Comparison of ENCODE assay signal across 10 cellular contexts in genomic region chr2:190891370-190891769, GRCh38.
DNase-seq lines count a peak whose midpoint lies in the region; ATAC-seq lines count a peak whose summit lies in the region.
"Had no signal": no experiment of that assay in that cellular context is flagged by ENCODE, and none has a peak within 500 bp of the region (broad histone marks: within the 10 kb centered on the region; RNA-seq: fewer than 3 reads in every experiment).

No MANE protein-coding gene starts in this region.

- H3K27me3 Mint-ChIP-seq in activated naive CD4-positive, alpha-beta T cell treated with anti-CD3 and anti-CD28 coated beads, Interleukin-2, amount 50 U/mL, for 24 hours = no peaks in the 10 kb centered on the region
- H3K27me3 Mint-ChIP-seq in activated naive CD4-positive, alpha-beta T cell treated with anti-CD3 and anti-CD28 coated beads, Interleukin-2, amount 10 ng/mL, durations not matched to agents 7 days and 5 days = no peaks in the 10 kb centered on the region

- ATAC-seq in HG02884 (IDR thresholded peaks at IDR 0.05; ENCODE audit: unreplicated experiment) = peak; percentile 52
- ATAC-seq in HG02970 (IDR thresholded peaks at IDR 0.05; ENCODE audit: low FRiP score, unreplicated experiment) = no peak

- peak overlapping the region; percentile 18 for H3K27ac ChIP-seq in subcutaneous abdominal adipose tissue (ENCODE audit: low read depth, low read length)
- H3K27ac ChIP-seq: BLaER1 had no signal

- peaks cover 78% of the 10 kb centered on the region for H3K4me1 Mint-ChIP-seq in activated naive CD4-positive, alpha-beta T cell treated with anti-CD3 and anti-CD28 coated beads, Interleukin-2, amount 50 U/mL, for 24 hours
- H3K4me1 Mint-ChIP-seq in activated naive CD4-positive, alpha-beta T cell treated with anti-CD3 and anti-CD28 coated beads, Interleukin-2, amount 10 ng/mL, durations not matched to agents 7 days and 5 days = peaks cover 50% of the 10 kb centered on the region

- CTCF ChIA-PET in activated naive CD4-positive, alpha-beta T cell treated with anti-CD3 and anti-CD28 coated beads, Interleukin-2, amount 10 ng/mL, durations not matched to agents 7 days and 5 days (lab: Charles Lee) = interaction anchor here (1.1 kb wide), 1 partner anchor 133 kb away, joined by 3 read pairs; no protein-coding TSS in a partner anchor

- H3K36me3 Mint-ChIP-seq in activated naive CD4-positive, alpha-beta T cell treated with anti-CD3 and anti-CD28 coated beads, Interleukin-2, amount 50 U/mL, for 24 hours = peaks cover 29% of the 10 kb centered on the region
- H3K36me3 Mint-ChIP-seq in activated naive CD4-positive, alpha-beta T cell treated with anti-CD3 and anti-CD28 coated beads, Interleukin-2, amount 10 ng/mL, durations not matched to agents 7 days and 5 days = peaks cover 27% of the 10 kb centered on the region

- H3K9me3 Mint-ChIP-seq in activated naive CD4-positive, alpha-beta T cell treated with anti-CD3 and anti-CD28 coated beads, Interleukin-2, amount 50 U/mL, for 24 hours = no peaks in the 10 kb centered on the region
- no peaks in the 10 kb centered on the region for H3K9me3 Mint-ChIP-seq in activated naive CD4-positive, alpha-beta T cell treated with anti-CD3 and anti-CD28 coated beads, Interleukin-2, amount 10 ng/mL, durations not matched to agents 7 days and 5 days

- H3K9ac ChIP-seq in subcutaneous abdominal adipose tissue (ENCODE audit: low read length in 5 of 5) = no peak overlapping the region
- H3K9ac ChIP-seq: BLaER1 had no signal

- no peaks in the 10 kb centered on the region for H3K9me3 ChIP-seq in subcutaneous abdominal adipose tissue (ENCODE audit: control insufficient read depth in 5 of 5, low read length in 5 of 5)
- H3K9me3 ChIP-seq: heart left ventricle had no signal

- peak overlapping the region; percentile 62 for H3K4me3 Mint-ChIP-seq in activated naive CD4-positive, alpha-beta T cell treated with anti-CD3 and anti-CD28 coated beads, Interleukin-2, amount 50 U/mL, for 24 hours
- H3K4me3 Mint-ChIP-seq in activated naive CD4-positive, alpha-beta T cell treated with anti-CD3 and anti-CD28 coated beads, Interleukin-2, amount 10 ng/mL, durations not matched to agents 7 days and 5 days = no peak overlapping the region

- H3K27me3 ChIP-seq in subcutaneous abdominal adipose tissue (ENCODE audit: control insufficient read depth in 5 of 5, insufficient read depth in 4 of 5, low read length in 5 of 5) = no peaks in the 10 kb centered on the region
- H3K27me3 ChIP-seq: BLaER1, heart left ventricle had no signal

- no peak overlapping the region for H3K4me3 ChIP-seq in subcutaneous abdominal adipose tissue (ENCODE audit: low read depth in 1 of 5, low read length in 5 of 5)
- H3K4me3 ChIP-seq: BLaER1, heart left ventricle had no signal

- peaks cover 6 to 12% (median 7%) of the 10 kb centered on the region in 5 donors for H3K36me3 ChIP-seq in subcutaneous abdominal adipose tissue (ENCODE audit: control insufficient read depth in 5 of 5, insufficient read depth in 5 of 5, low read length in 5 of 5)

- H3K27ac Mint-ChIP-seq in activated naive CD4-positive, alpha-beta T cell treated with anti-CD3 and anti-CD28 coated beads, Interleukin-2, amount 50 U/mL, for 24 hours = peak overlapping the region; percentile 97
- H3K27ac Mint-ChIP-seq in activated naive CD4-positive, alpha-beta T cell treated with anti-CD3 and anti-CD28 coated beads, Interleukin-2, amount 10 ng/mL, durations not matched to agents 7 days and 5 days = no peak overlapping the region

- no peak for DNase-seq in activated naive CD4-positive, alpha-beta T cell treated with anti-CD3 and anti-CD28 coated beads, Interleukin-2, amount 10 ng/mL, durations not matched to agents 7 days and 5 days
- DNase-seq in SKM-1 (lab: John Stamatoyannopoulos, UW; ENCODE audit: unreplicated experiment) (peak; percentile 73), NCI-H82 (lab: John Stamatoyannopoulos, UW) (no peak)
- DNase-seq in stimulated activated CD4-positive, alpha-beta T cell treated with anti-CD3 and anti-CD28 coated beads, Interleukin-15, amount 100 ng/mL, for 24 hours = no peak
- DNase-seq: heart left ventricle had no signal

- H3K4me1 ChIP-seq in subcutaneous abdominal adipose tissue (ENCODE audit: control insufficient read depth in 5 of 5, insufficient read depth in 5 of 5, low read length in 5 of 5) = peaks cover 0 to 43% (median 30%) of the 10 kb centered on the region in 5 donors
